In the genomic region with DNA sequence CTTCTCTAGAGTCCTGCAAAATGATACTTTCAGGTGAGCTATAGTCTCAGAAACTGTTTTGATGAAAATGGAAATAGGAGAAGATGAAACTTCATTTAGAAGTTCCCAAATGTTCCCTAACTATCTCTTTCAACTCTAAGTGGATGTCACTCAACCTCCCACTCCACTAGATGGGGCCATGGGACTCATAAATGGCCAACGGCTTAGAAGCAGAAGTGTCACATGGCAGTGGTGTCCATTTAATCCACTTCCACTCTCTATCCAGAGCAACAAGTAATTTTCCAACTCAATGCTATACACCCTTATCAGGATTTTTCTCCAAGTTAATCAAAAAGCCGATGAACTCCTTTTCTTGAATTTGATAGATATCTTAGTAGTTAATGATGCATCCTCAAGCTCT, we compare ENCODE assay signal across 1 cellular context.
TF ChIP-seq lines count a peak whose summit lies in the region.

No MANE protein-coding gene starts in this region.

TF ChIP-seq in WTC11, 78 proteins besides CTCF, POLR2A, EP300 and RAD21 (continued from another document):
- TF ChIP-seq, protein P1, sequence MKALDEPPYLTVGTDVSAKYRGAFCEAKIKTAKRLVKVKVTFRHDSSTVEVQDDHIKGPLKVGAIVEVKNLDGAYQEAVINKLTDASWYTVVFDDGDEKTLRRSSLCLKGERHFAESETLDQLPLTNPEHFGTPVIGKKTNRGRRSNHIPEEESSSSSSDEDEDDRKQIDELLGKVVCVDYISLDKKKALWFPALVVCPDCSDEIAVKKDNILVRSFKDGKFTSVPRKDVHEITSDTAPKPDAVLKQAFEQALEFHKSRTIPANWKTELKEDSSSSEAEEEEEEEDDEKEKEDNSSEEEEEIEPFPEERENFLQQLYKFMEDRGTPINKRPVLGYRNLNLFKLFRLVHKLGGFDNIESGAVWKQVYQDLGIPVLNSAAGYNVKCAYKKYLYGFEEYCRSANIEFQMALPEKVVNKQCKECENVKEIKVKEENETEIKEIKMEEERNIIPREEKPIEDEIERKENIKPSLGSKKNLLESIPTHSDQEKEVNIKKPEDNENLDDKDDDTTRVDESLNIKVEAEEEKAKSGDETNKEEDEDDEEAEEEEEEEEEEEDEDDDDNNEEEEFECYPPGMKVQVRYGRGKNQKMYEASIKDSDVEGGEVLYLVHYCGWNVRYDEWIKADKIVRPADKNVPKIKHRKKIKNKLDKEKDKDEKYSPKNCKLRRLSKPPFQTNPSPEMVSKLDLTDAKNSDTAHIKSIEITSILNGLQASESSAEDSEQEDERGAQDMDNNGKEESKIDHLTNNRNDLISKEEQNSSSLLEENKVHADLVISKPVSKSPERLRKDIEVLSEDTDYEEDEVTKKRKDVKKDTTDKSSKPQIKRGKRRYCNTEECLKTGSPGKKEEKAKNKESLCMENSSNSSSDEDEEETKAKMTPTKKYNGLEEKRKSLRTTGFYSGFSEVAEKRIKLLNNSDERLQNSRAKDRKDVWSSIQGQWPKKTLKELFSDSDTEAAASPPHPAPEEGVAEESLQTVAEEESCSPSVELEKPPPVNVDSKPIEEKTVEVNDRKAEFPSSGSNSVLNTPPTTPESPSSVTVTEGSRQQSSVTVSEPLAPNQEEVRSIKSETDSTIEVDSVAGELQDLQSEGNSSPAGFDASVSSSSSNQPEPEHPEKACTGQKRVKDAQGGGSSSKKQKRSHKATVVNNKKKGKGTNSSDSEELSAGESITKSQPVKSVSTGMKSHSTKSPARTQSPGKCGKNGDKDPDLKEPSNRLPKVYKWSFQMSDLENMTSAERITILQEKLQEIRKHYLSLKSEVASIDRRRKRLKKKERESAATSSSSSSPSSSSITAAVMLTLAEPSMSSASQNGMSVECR (CRISPR knock-in tag; IDR thresholded peaks at IDR 0.05; ENCODE audit: borderline replicate concordance) = no peak
- no peak for TF ChIP-seq ESRRA (CRISPR knock-in tag; IDR thresholded peaks at IDR 0.05; ENCODE audit: borderline replicate concordance)
- TF ChIP-seq, protein P2, sequence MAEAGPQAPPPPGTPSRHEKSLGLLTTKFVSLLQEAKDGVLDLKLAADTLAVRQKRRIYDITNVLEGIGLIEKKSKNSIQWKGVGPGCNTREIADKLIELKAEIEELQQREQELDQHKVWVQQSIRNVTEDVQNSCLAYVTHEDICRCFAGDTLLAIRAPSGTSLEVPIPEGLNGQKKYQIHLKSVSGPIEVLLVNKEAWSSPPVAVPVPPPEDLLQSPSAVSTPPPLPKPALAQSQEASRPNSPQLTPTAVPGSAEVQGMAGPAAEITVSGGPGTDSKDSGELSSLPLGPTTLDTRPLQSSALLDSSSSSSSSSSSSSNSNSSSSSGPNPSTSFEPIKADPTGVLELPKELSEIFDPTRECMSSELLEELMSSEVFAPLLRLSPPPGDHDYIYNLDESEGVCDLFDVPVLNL (CRISPR knock-in tag; IDR thresholded peaks at IDR 0.05; ENCODE audit: borderline replicate concordance, low read depth) = no peak
- TF ChIP-seq GTF2I (CRISPR knock-in tag; conservative IDR thresholded peaks at IDR 0.05) = no peak
- TF ChIP-seq RELA (CRISPR knock-in tag; IDR thresholded peaks at IDR 0.05; ENCODE audit: borderline replicate concordance) = no peak
